In genomic region chr12:21941522-21942376, GRCh38 we compare ENCODE assay signal across 8 cellular contexts. TPM values are rescaled to one million over a fixed set of nuclear protein-coding genes. Genes with fewer than 3 reads are reported as not detected.
DNase-seq lines count a peak whose midpoint lies in the region; ATAC-seq and TF ChIP-seq lines count a peak whose summit lies in the region.

No MANE protein-coding gene starts in this region.

- H3K27ac Mint-ChIP-seq in activated CD4-positive, alpha-beta T cell treated with anti-CD3 and anti-CD28 coated beads, Interleukin-2, amount 10 ng/mL, durations not matched to agents 7 days and 5 days: no peak overlapping the region

- H3K9me3 Mint-ChIP-seq in activated CD4-positive, alpha-beta T cell treated with anti-CD3 and anti-CD28 coated beads, Interleukin-2, amount 10 ng/mL, durations not matched to agents 7 days and 5 days: peaks cover under 1% of the 10 kb centered on the region

- H3K4me3 ChIP-seq in coronary artery: peak overlapping the region; percentile 77

- peak overlapping the region; percentile 54 for H3K4me3 Mint-ChIP-seq in activated CD4-positive, alpha-beta T cell treated with anti-CD3 and anti-CD28 coated beads, Interleukin-2, amount 10 ng/mL, durations not matched to agents 7 days and 5 days

- POLR2A ChIA-PET in activated CD4-positive, alpha-beta T cell treated with anti-CD3 and anti-CD28 coated beads, Interleukin-2, amount 10 ng/mL, durations not matched to agents 7 days and 5 days (lab: Charles Lee): no interaction called here

- TF ChIP-seq CTCF in coronary artery (IDR thresholded peaks at IDR 0.05): peak; percentile 16

- H3K27me3 Mint-ChIP-seq in activated CD4-positive, alpha-beta T cell treated with anti-CD3 and anti-CD28 coated beads, Interleukin-2, amount 10 ng/mL, durations not matched to agents 7 days and 5 days: peaks cover 60% of the 10 kb centered on the region

- ATAC-seq in HG03442 (IDR thresholded peaks at IDR 0.05; ENCODE audit: unreplicated experiment): no peak

- peak overlapping the region; percentile 69 to 84 for H3K27ac ChIP-seq in coronary artery

- CTCF ChIA-PET in activated CD4-positive, alpha-beta T cell treated with anti-CD3 and anti-CD28 coated beads, Interleukin-2, amount 10 ng/mL, durations not matched to agents 7 days and 5 days (lab: Charles Lee): no interaction called here

- H3K4me1 Mint-ChIP-seq in activated CD4-positive, alpha-beta T cell treated with anti-CD3 and anti-CD28 coated beads, Interleukin-2, amount 10 ng/mL, durations not matched to agents 7 days and 5 days: peaks cover 16% of the 10 kb centered on the region

- no peaks in the 10 kb centered on the region for H3K36me3 Mint-ChIP-seq in activated CD4-positive, alpha-beta T cell treated with anti-CD3 and anti-CD28 coated beads, Interleukin-2, amount 10 ng/mL, durations not matched to agents 7 days and 5 days (ENCODE audit: low read depth)

- DNase-seq in activated CD4-positive, alpha-beta T cell treated with anti-CD3 and anti-CD28 coated beads, Interleukin-2, amount 10 ng/mL, durations not matched to agents 7 days and 5 days: no peak
- no peak for DNase-seq in activated CD4-positive, alpha-beta T cell treated with anti-CD3 and anti-CD28 coated beads for 48 hours
- peak; percentile 80 for DNase-seq in coronary artery (ENCODE audit: low spot score)
- DNase-seq in left kidney (ENCODE audit: low read depth, low spot score): peak; percentile 89
- DNase-seq in superior temporal gyrus (ENCODE audit: extremely low spot score): peak; percentile 22
- DNase-seq in OCI-M2 (lab: John Stamatoyannopoulos, UW; ENCODE audit: unreplicated experiment): no peak
- no peak for DNase-seq in middle frontal gyrus (ENCODE audit: extremely low spot score, low spot score)

RNA-seq across cellular contexts. Expression of gene ABCC9, which starts 0.5 kb away (rescaled TPM):
- total RNA-seq in activated CD4-positive, alpha-beta T cell treated with anti-CD3 and anti-CD28 coated beads, Interleukin-2, amount 10 ng/mL, durations not matched to agents 7 days and 5 days: not detected

Comparison
In these comparisons a context has a peak if more than half of its experiments do, and no peak if none do; other contexts are left out.
1. DNase-seq: peak in coronary artery (single experiment), left kidney (single experiment) and superior temporal gyrus (single experiment); none in activated CD4-positive, alpha-beta T cell treated with anti-CD3 and anti-CD28 coated beads, Interleukin-2, amount 10 ng/mL, durations not matched to agents 7 days and 5 days (single experiment), activated CD4-positive, alpha-beta T cell treated with anti-CD3 and anti-CD28 coated beads for 48 hours (single experiment), OCI-M2 (single experiment) and middle frontal gyrus (single experiment).